Comparison of ENCODE assay signal across 10 cellular contexts in genomic region chr11:18749681-18750319, GRCh38. TPM values are rescaled to one million over a fixed set of nuclear protein-coding genes. Genes with fewer than 3 reads are reported as not detected.
DNase-seq lines count a peak whose midpoint lies in the region; ATAC-seq and TF ChIP-seq lines count a peak whose summit lies in the region.
"Had no signal": no experiment of that assay in that cellular context is flagged by ENCODE, and none has a peak within 500 bp of the region (broad histone marks: within the 10 kb centered on the region; RNA-seq: fewer than 3 reads in every experiment).

No MANE protein-coding gene starts in this region.

- no peaks in the 10 kb centered on the region for H3K9me3 Mint-ChIP-seq in chondrocyte (ENCODE audit: low read depth)

- H3K4me3 ChIP-seq in AG04450 (ENCODE audit: low read depth, low read length) (no peak overlapping the region), left lung (no peak overlapping the region)

- no peaks in the 10 kb centered on the region for H3K9me3 ChIP-seq in AG04450 (ENCODE audit: control insufficient read depth, insufficient read depth, low read length)
- H3K9me3 ChIP-seq in left lung: no peaks in the 10 kb centered on the region

- H3K27ac ChIP-seq in AG04450 (ENCODE audit: low read depth, low read length) (peak overlapping the region; percentile 57), left lung (no peak overlapping the region)

- peak; percentile 29 for DNase-seq in AG04450 (ENCODE audit: low read depth, low spot score)
- peak; percentile 90 for DNase-seq in M059J (ENCODE audit: low read depth)
- no peak for DNase-seq in chondrocyte (ENCODE audit: low spot score)
- DNase-seq in left lung: no peak
- DNase-seq in NCI-H1092 (lab: John Stamatoyannopoulos, UW): no peak
- DNase-seq in activated T-cell treated with anti-CD3 and anti-CD28 coated beads for 4 hours: no peak
- DNase-seq in OCI-M2 (lab: John Stamatoyannopoulos, UW; ENCODE audit: unreplicated experiment): no peak
- no peak for DNase-seq in NK-92 (lab: John Stamatoyannopoulos, UW; ENCODE audit: unreplicated experiment)
- DNase-seq: CD4-positive, CD25-positive, alpha-beta regulatory T cell; NCI-H510A had no signal

- no peaks in the 10 kb centered on the region for H3K4me1 ChIP-seq in left lung

- CTCF ChIA-PET in AG04450 (lab: Charles Lee): interaction anchor here (1.0 to 3.2 kb wide), 6 partner anchors 8 to 27 kb away, joined by 3 to 18 read pairs (median 6); partner anchors contain the start of gene IGSF22

- peak overlapping the region; percentile 10 for H3K4me3 Mint-ChIP-seq in chondrocyte (ENCODE audit: unreplicated experiment)
- H3K4me3 Mint-ChIP-seq: CD4-positive, CD25-positive, alpha-beta regulatory T cell had no signal

- no peaks in the 10 kb centered on the region for H3K27me3 Mint-ChIP-seq in chondrocyte (ENCODE audit: low read depth)

- intact Hi-C loops in left lung (cut with DNase I): no loop called here

- no peaks in the 10 kb centered on the region for H3K36me3 Mint-ChIP-seq in chondrocyte (ENCODE audit: low read depth)
- H3K36me3 Mint-ChIP-seq: CD4-positive, CD25-positive, alpha-beta regulatory T cell had no signal

- no peaks in the 10 kb centered on the region for H3K36me3 ChIP-seq in left lung

- H3K4me1 Mint-ChIP-seq in chondrocyte (ENCODE audit: low read depth): peaks cover 9% of the 10 kb centered on the region
- H3K4me1 Mint-ChIP-seq: CD4-positive, CD25-positive, alpha-beta regulatory T cell had no signal

- TF ChIP-seq CTCF in AG04450 (IDR thresholded peaks at IDR 0.05; ENCODE audit: low read depth, low read length) (no peak), chondrocyte (IDR thresholded peaks at IDR 0.05) (no peak), left lung (IDR thresholded peaks at IDR 0.05) (no peak)

- peak; percentile 57 for ATAC-seq in left lung

- H3K27me3 ChIP-seq in AG04450 (ENCODE audit: control insufficient read depth, insufficient read depth, low read length) (no peaks in the 10 kb centered on the region), left lung (no peaks in the 10 kb centered on the region)

- POLR2A ChIA-PET in AG04450 (lab: Yijun Ruan, JAX): interaction anchor here (0.6 to 0.9 kb wide), 2 partner anchors 8 to 146 kb away, joined by 3 to 5 read pairs; no protein-coding TSS in a partner anchor

- H3K27ac Mint-ChIP-seq in chondrocyte (ENCODE audit: unreplicated experiment): peak overlapping the region; percentile 93
- H3K27ac Mint-ChIP-seq: CD4-positive, CD25-positive, alpha-beta regulatory T cell had no signal

RNA-seq across cellular contexts. Expression of gene IGSF22, which starts 23.8 kb away (rescaled TPM):
- not detected in 2 replicates for polyA plus RNA-seq in AG04450 (2011; rRNA removed)
- not detected in 2 replicates for polyA minus RNA-seq in AG04450 (2011; rRNA and poly(A)+ RNA removed)
- not detected in 2 replicates for total RNA-seq in M059J (2014; rRNA removed; shearing (Covaris generic))
- total RNA-seq in chondrocyte (not detected in 3 replicates), left lung (1 to 10 TPM in 1 of 2 donors, under 1 TPM in 1; 0.52 to 1.1 TPM)

RNA-seq across cellular contexts. Expression of gene PTPN5, which starts 41.8 kb away (rescaled TPM):
- not detected in 2 replicates for polyA plus RNA-seq in AG04450 (2011; rRNA removed)
- not detected in 2 replicates for polyA minus RNA-seq in AG04450 (2011; rRNA and poly(A)+ RNA removed)
- total RNA-seq in M059J (2014; rRNA removed; shearing (Covaris generic)): not detected in 2 replicates
- total RNA-seq in chondrocyte (not detected in 3 replicates), left lung (under 1 TPM in 1 of 2 donors, not detected in 1; 0.13 TPM)
- total RNA-seq: CD4-positive, CD25-positive, alpha-beta regulatory T cell had no signal
- polyA plus RNA-seq: CD4-positive, CD25-positive, alpha-beta regulatory T cell had no signal

RNA-seq across cellular contexts. Expression of gene TMEM86A, which starts 51.2 kb away (rescaled TPM):
- 0.36 and 0.47 TPM in 2 replicates for polyA plus RNA-seq in AG04450 (2011; rRNA removed)
- polyA minus RNA-seq in AG04450 (2011; rRNA and poly(A)+ RNA removed): 0.92 and 2.3 TPM in 2 replicates
- 0.94 and 1.1 TPM in 2 replicates for total RNA-seq in M059J (2014; rRNA removed; shearing (Covaris generic))
- total RNA-seq in chondrocyte (3.1 to 3.6 TPM (median 3.5 TPM) in 3 replicates), left lung (1 to 10 TPM; 5.8 to 9.1 TPM)

Comparison
In these comparisons a context has a peak if more than half of its experiments do, and no peak if none do; other contexts are left out.
1. DNase-seq: peak in AG04450 (single experiment) and M059J (single experiment); none in chondrocyte (single experiment), left lung (0 of 2), NCI-H1092 (single experiment), activated T-cell treated with anti-CD3 and anti-CD28 coated beads for 4 hours (single experiment), OCI-M2 (single experiment) and NK-92 (single experiment).